Comparison of ENCODE assay signal across 8 cellular contexts in genomic region chr14:68796418-68797101, GRCh38. TPM values are rescaled to one million over a fixed set of nuclear protein-coding genes. Genes with fewer than 3 reads are reported as not detected.
DNase-seq lines count a peak whose midpoint lies in the region; TF ChIP-seq lines count a peak whose summit lies in the region.

No MANE protein-coding gene starts in this region.

- DNase-seq in AG10803 (ENCODE audit: low read depth) (peak; percentile 32), Karpas-422 (no peak), choroid plexus epithelial cell (ENCODE audit: low read depth) (no peak), NCI-H1092 (lab: John Stamatoyannopoulos, UW) (no peak), ureter (ENCODE audit: low spot score) (no peak), HuH-7.5 (ENCODE audit: low spot score) (no peak), mesenteric fat pad (ENCODE audit: low spot score) (no peak)

- H3K36me3 ChIP-seq in Karpas-422 (ENCODE audit: insufficient read depth, low read length) (no peaks in the 10 kb centered on the region; the same call in 1 of the 2 replicates), muscle layer of duodenum (ENCODE audit: control insufficient read depth in 1 of 2, insufficient read depth in 2 of 2, low read length in 2 of 2) (peaks cover 0 to 20% of the 10 kb centered on the region in 2 donors)

- H3K4me2 ChIP-seq in Karpas-422 (ENCODE audit: low read depth, low read length, poor library complexity, severe bottlenecking), result peak overlapping the region; percentile 98

- peaks cover 21% of the 10 kb centered on the region for H3K79me2 ChIP-seq in Karpas-422 (ENCODE audit: low read length)

- peak overlapping the region; percentile 95 for H3K27ac ChIP-seq in Karpas-422 (ENCODE audit: low read length)
- H3K27ac ChIP-seq in muscle layer of duodenum (ENCODE audit: low read length), result peak overlapping the region; percentile 100

- TF ChIP-seq CTCF in AG10803 (conservative IDR thresholded peaks at IDR 0.05; ENCODE audit: low read length) (no peak), choroid plexus epithelial cell (conservative IDR thresholded peaks at IDR 0.05; ENCODE audit: low read depth, low read length) (no peak)

- no peaks in the 10 kb centered on the region for H3K27me3 ChIP-seq in Karpas-422 (ENCODE audit: low read length)
- H3K27me3 ChIP-seq in muscle layer of duodenum (ENCODE audit: low read depth, low read length), result no peaks in the 10 kb centered on the region

- H4K20me1 ChIP-seq in Karpas-422 (ENCODE audit: insufficient read depth, low read depth, low read length), result peaks cover 11% of the 10 kb centered on the region

- H3K9me3 ChIP-seq in Karpas-422 (ENCODE audit: low read length) (peaks cover under 1% of the 10 kb centered on the region), muscle layer of duodenum (ENCODE audit: control insufficient read depth in 1 of 2, low read length in 2 of 2) (no peaks in the 10 kb centered on the region)

- H3K4me1 ChIP-seq in Karpas-422 (ENCODE audit: low read length) (peaks cover 59% of the 10 kb centered on the region), muscle layer of duodenum (ENCODE audit: control insufficient read depth in 1 of 2, insufficient read depth in 2 of 2, low read length in 2 of 2) (no peaks in the 10 kb centered on the region)

- H3K9ac ChIP-seq in Karpas-422 (ENCODE audit: low read length), result peak overlapping the region; percentile 89

- H3K9me2 ChIP-seq in Karpas-422 (replicated peaks; ENCODE audit: insufficient read depth, low read length), result no peaks in the 10 kb centered on the region

- peak overlapping the region; percentile 68; the same call in 1 of the 2 replicates for H2AFZ ChIP-seq in Karpas-422 (ENCODE audit: low read length)

- H3K4me3 ChIP-seq in AG10803 (ENCODE audit: low read length) (peak overlapping the region; percentile 100), Karpas-422 (ENCODE audit: low read length) (peak overlapping the region; percentile 86), choroid plexus epithelial cell (ENCODE audit: low read depth, low read length) (peak overlapping the region; percentile 98), muscle layer of duodenum (ENCODE audit: low read depth in 1 of 2, low read length in 2 of 2) (peak overlapping the region; percentile 99 to 100)

RNA-seq across cellular contexts. Expression of gene ZFP36L1, which starts 3.7 kb away (rescaled TPM):
- total RNA-seq in Karpas-422 (2014; rRNA removed; shearing (Covaris generic); ENCODE audit: low replicate concordance), result 76.8 and 118 TPM in 2 replicates
- total RNA-seq in ureter, result 393 TPM
- 477 TPM for total RNA-seq in mesenteric fat pad
